ENCODE assay signal across 18 cellular contexts in genomic region chr3:134057006-134057832, GRCh38. TPM values are rescaled to one million over a fixed set of nuclear protein-coding genes. Genes with fewer than 3 reads are reported as not detected.
DNase-seq lines count a peak whose midpoint lies in the region; ATAC-seq and TF ChIP-seq lines count a peak whose summit lies in the region.
"Had no signal": no experiment of that assay in that cellular context is flagged by ENCODE, and none has a peak within 500 bp of the region (broad histone marks: within the 10 kb centered on the region; RNA-seq: fewer than 3 reads in every experiment).

No MANE protein-coding gene starts in this region.

- H3K4me3 ChIP-seq in endodermal cell (ENCODE audit: low read length) (no peak overlapping the region), mucosa of rectum (ENCODE audit: low read length in 2 of 2) (peak overlapping the region; percentile 36 to 64)
- H3K4me3 ChIP-seq: BLaER1, prostate gland had no signal

- no peaks in the 10 kb centered on the region for H3K9me3 Mint-ChIP-seq in endodermal cell
- H3K9me3 Mint-ChIP-seq: activated naive CD4-positive, alpha-beta T cell treated with anti-CD3 and anti-CD28 coated beads, Interleukin-2, amount 50 U/mL, for 72 hours had no signal

- no peak for ATAC-seq in GM21786 (IDR thresholded peaks at IDR 0.05; ENCODE audit: unreplicated experiment)
- ATAC-seq: activated naive CD4-positive, alpha-beta T cell treated with anti-CD3 and anti-CD28 coated beads, Interleukin-2, amount 50 U/mL, for 72 hours had no signal

- no peak overlapping the region for H3K27ac Mint-ChIP-seq in endodermal cell

- no peaks in the 10 kb centered on the region for H3K36me3 ChIP-seq in endodermal cell (ENCODE audit: control insufficient read depth, insufficient read depth, low read length)
- no peaks in the 10 kb centered on the region for H3K36me3 ChIP-seq in mucosa of rectum (ENCODE audit: control insufficient read depth in 2 of 2, insufficient read depth in 2 of 2, low read length in 2 of 2)
- H3K36me3 ChIP-seq: BLaER1, prostate gland had no signal

- H3K9ac ChIP-seq in endodermal cell (ENCODE audit: extremely low read depth, low read length, poor library complexity, severe bottlenecking) = no peak overlapping the region
- H3K9ac ChIP-seq in mucosa of rectum (ENCODE audit: low read depth in 1 of 2, low read length in 2 of 2) = peak overlapping the region; percentile 64 to 65
- H3K9ac ChIP-seq: BLaER1 had no signal

- H3K27me3 ChIP-seq in endodermal cell (ENCODE audit: control insufficient read depth, insufficient read depth, low read length, poor library complexity, severe bottlenecking) (no peaks in the 10 kb centered on the region), mucosa of rectum (ENCODE audit: control insufficient read depth in 2 of 2, insufficient read depth in 2 of 2, low read length in 2 of 2) (peaks cover 0 to 2% of the 10 kb centered on the region in 2 donors)
- H3K27me3 ChIP-seq: BLaER1 had no signal

- H3K27me3 Mint-ChIP-seq in endodermal cell (ENCODE audit: insufficient read depth) = peaks cover 10% of the 10 kb centered on the region

- H3K36me3 Mint-ChIP-seq in endodermal cell (ENCODE audit: low read depth) = no peaks in the 10 kb centered on the region
- H3K36me3 Mint-ChIP-seq: activated naive CD4-positive, alpha-beta T cell treated with anti-CD3 and anti-CD28 coated beads, Interleukin-2, amount 50 U/mL, for 72 hours had no signal

- H3K4me3 Mint-ChIP-seq in endodermal cell = no peak overlapping the region

- TF ChIP-seq CTCF in endodermal cell (conservative IDR thresholded peaks at IDR 0.05) = no peak

- H3K27ac ChIP-seq in endodermal cell (ENCODE audit: low read depth, low read length) (no peak overlapping the region), mucosa of rectum (ENCODE audit: low read depth in 2 of 2, low read length in 2 of 2) (peak overlapping the region; percentile 82 to 85)
- H3K27ac ChIP-seq: BLaER1, HL-60, prostate gland had no signal

- H3K4me1 Mint-ChIP-seq in endodermal cell = peaks cover 35% of the 10 kb centered on the region

- H3K9me3 ChIP-seq in endodermal cell (ENCODE audit: control insufficient read depth, low read length) (no peaks in the 10 kb centered on the region), mucosa of rectum (ENCODE audit: control insufficient read depth in 2 of 2, low read length in 2 of 2) (no peaks in the 10 kb centered on the region)
- H3K9me3 ChIP-seq: prostate gland had no signal

- WGBS in endodermal cell (ENCODE audit: insufficient coverage in 1 of 2, insufficient read length in 1 of 2), 2 experiments = 92 to 94% methylated on average over 2 to 4 of the region's 4 CpGs

- peaks cover 11% of the 10 kb centered on the region for H3K4me1 ChIP-seq in endodermal cell (ENCODE audit: control insufficient read depth, insufficient read depth, low read length)
- H3K4me1 ChIP-seq in mucosa of rectum (ENCODE audit: control insufficient read depth in 2 of 2, insufficient read depth in 2 of 2, low read length in 2 of 2) = peaks cover 17 to 40% of the 10 kb centered on the region in 2 donors
- H3K4me1 ChIP-seq: prostate gland had no signal

- peak; percentile 58 for DNase-seq in AG20443 (ENCODE audit: low spot score)
- DNase-seq in HT-29 (ENCODE audit: low spot score) = peak; percentile 20
- DNase-seq in endodermal cell = peak; percentile 24
- DNase-seq in foreskin melanocyte = no peak
- DNase-seq in NCI-H2227 (lab: John Stamatoyannopoulos, UW; ENCODE audit: unreplicated experiment) = no peak
- DNase-seq in COR-L47 (lab: John Stamatoyannopoulos, UW) = no peak
- DNase-seq: activated CD8-positive, alpha-beta memory T cell treated with anti-CD3 and anti-CD28 coated beads, Interleukin-2, amount 50 U/mL, for 4 hours; caudate nucleus; DND-41; erythroblast; NCI-H2107; SW 1271 had no signal

RNA-seq across cellular contexts. Expression of gene SLCO2A1, which starts 27.5 kb away (rescaled TPM):
- not detected in 2 replicates for total RNA-seq in HT-29 (2014; rRNA removed; shearing (Covaris generic))
- 100 to 1,000 TPM; 126 to 134 TPM for total RNA-seq in endodermal cell
- polyA plus RNA-seq in endodermal cell (2013, experiment 1 of 2) = 10.6 TPM
- polyA plus RNA-seq in endodermal cell (2013, experiment 2 of 2) = 12.8 TPM
- total RNA-seq: activated naive CD4-positive, alpha-beta T cell treated with anti-CD3 and anti-CD28 coated beads, Interleukin-2, amount 50 U/mL, for 72 hours had no signal

Comparison
In these comparisons a context has a peak if more than half of its experiments do, and no peak if none do; other contexts are left out.
1. DNase-seq: peak in AG20443 (single experiment), HT-29 (single experiment) and endodermal cell (single experiment); none in foreskin melanocyte (single experiment), NCI-H2227 (single experiment) and COR-L47 (single experiment).
2. RNA of gene SLCO2A1, which starts 27.5 kb away (total RNA-seq): 126 to 134 TPM in endodermal cell; not detected in HT-29; every median in the first group is over 100 times any median in the second.